In genomic region chr6:104952911-104953409, GRCh38 we compare ENCODE assay signal across 20 cellular contexts. TPM values are rescaled to one million over a fixed set of nuclear protein-coding genes. Genes with fewer than 3 reads are reported as not detected.
DNase-seq lines count a peak whose midpoint lies in the region; ATAC-seq and TF ChIP-seq lines count a peak whose summit lies in the region.
"Had no signal": no experiment of that assay in that cellular context is flagged by ENCODE, and none has a peak within 500 bp of the region (broad histone marks: within the 10 kb centered on the region; RNA-seq: fewer than 3 reads in every experiment).

No MANE protein-coding gene starts in this region.

- no peak for TF ChIP-seq CTCF in neural progenitor cell (IDR thresholded peaks at IDR 0.05)
- TF ChIP-seq CTCF in adrenal gland (IDR thresholded peaks at IDR 0.05), result no peak
- no peak for TF ChIP-seq CTCF in osteocyte (IDR thresholded peaks at IDR 0.05)

- peak overlapping the region; percentile 100 for H3K27ac Mint-ChIP-seq in neural progenitor cell
- no peak overlapping the region for H3K27ac Mint-ChIP-seq in osteocyte (ENCODE audit: unreplicated experiment)
- H3K27ac Mint-ChIP-seq: immature natural killer cell had no signal

- H3K4me3 ChIP-seq in iPS DF 6.9 (ENCODE audit: low read length) (peak overlapping the region; percentile 30; the same call in 1 of the 2 replicates), neural progenitor cell (peak overlapping the region; percentile 65), adrenal gland (no peak overlapping the region)

- H3K4me1 ChIP-seq in ES-I3 (ENCODE audit: insufficient read depth, low read length), result peaks cover 8% of the 10 kb centered on the region; the same call in 1 of the 2 replicates
- H3K4me1 ChIP-seq in iPS DF 6.9 (ENCODE audit: control insufficient read depth, insufficient read depth, low read length), result no peaks in the 10 kb centered on the region
- peaks cover 67% of the 10 kb centered on the region for H3K4me1 ChIP-seq in neural progenitor cell
- no peaks in the 10 kb centered on the region for H3K4me1 ChIP-seq in adrenal gland (replicated peaks in 1 of 2)
- H3K4me1 ChIP-seq: foreskin keratinocyte had no signal

- no peak for TF ChIP-seq POLR2A in adrenal gland (IDR thresholded peaks at IDR 0.05)

- peaks cover 71% of the 10 kb centered on the region for H3K79me2 ChIP-seq in neural progenitor cell (ENCODE audit: low read depth)

- H3K9me3 ChIP-seq in ES-I3 (ENCODE audit: control insufficient read depth, insufficient read depth, low read length) (no peaks in the 10 kb centered on the region), iPS DF 6.9 (ENCODE audit: control insufficient read depth, insufficient read depth, low read length) (no peaks in the 10 kb centered on the region), neural progenitor cell (ENCODE audit: low read depth) (no peaks in the 10 kb centered on the region), adrenal gland (replicated peaks in 1 of 3) (no peaks in the 10 kb centered on the region)

- H4K20me1 ChIP-seq in neural progenitor cell (ENCODE audit: low read depth), result no peaks in the 10 kb centered on the region

- H3K27me3 Mint-ChIP-seq in neural progenitor cell (ENCODE audit: insufficient read depth, low read depth) (no peaks in the 10 kb centered on the region), osteocyte (ENCODE audit: unreplicated experiment) (peaks cover 79% of the 10 kb centered on the region)

- H3F3A ChIP-seq in neural progenitor cell (ENCODE audit: low read depth), result peaks cover 80% of the 10 kb centered on the region

- DNase-seq in OCI-M1 (lab: John Stamatoyannopoulos, UW) (peak; percentile 72), iPS DF 6.9 (ENCODE audit: low read depth, low spot score) (no peak), neural progenitor cell (ENCODE audit: low spot score) (peak; percentile 85), inferior parietal cortex (ENCODE audit: extremely low spot score) (no peak), adrenal gland (no peak), osteocyte (ENCODE audit: extremely low spot score, unreplicated experiment) (no peak)
- DNase-seq: activated CD4-positive, CD25-positive, alpha-beta regulatory T cell treated with anti-CD3 and anti-CD28 coated beads, Interleukin-2, amount 50 U/mL, for 72 hours; activated effector memory CD4-positive, alpha-beta T cell treated with anti-CD3 and anti-CD28 coated beads, Interleukin-2, amount 50 U/mL, for 16 hours; amygdala; foreskin keratinocyte; immature natural killer cell; mammary epithelial cell; NCI-H1092 treated with DMSO at 0.1 percent for 48 hours; NCI-H2107; nucleus accumbens had no signal

- no peaks in the 10 kb centered on the region for H3K36me3 Mint-ChIP-seq in neural progenitor cell
- H3K36me3 Mint-ChIP-seq in osteocyte (ENCODE audit: unreplicated experiment), result no peaks in the 10 kb centered on the region

- H3K9me3 Mint-ChIP-seq in neural progenitor cell (no peaks in the 10 kb centered on the region), osteocyte (ENCODE audit: unreplicated experiment) (no peaks in the 10 kb centered on the region)

- H3K36me3 ChIP-seq in ES-I3 (ENCODE audit: insufficient read depth, low read length) (no peaks in the 10 kb centered on the region), iPS DF 6.9 (ENCODE audit: control insufficient read depth, insufficient read depth, low read length) (no peaks in the 10 kb centered on the region), neural progenitor cell (no peaks in the 10 kb centered on the region), adrenal gland (replicated peaks in 1 of 2) (no peaks in the 10 kb centered on the region)

- H3K27me3 ChIP-seq in iPS DF 6.9 (ENCODE audit: control insufficient read depth, insufficient read depth, low read length) (no peaks in the 10 kb centered on the region), neural progenitor cell (no peaks in the 10 kb centered on the region), adrenal gland (peaks cover 87% of the 10 kb centered on the region)

- H3K9ac ChIP-seq in ES-I3 (ENCODE audit: low read depth, low read length) (peak overlapping the region; percentile 77), neural progenitor cell (peak overlapping the region; percentile 13)
- H3K9ac ChIP-seq: KMS-11 had no signal

- peak overlapping the region; percentile 3 for H2AFZ ChIP-seq in neural progenitor cell (replicated peaks)

- peak overlapping the region; percentile 14 for H3K27ac ChIP-seq in iPS DF 6.9 (ENCODE audit: low read length)
- peak overlapping the region; percentile 97 for H3K27ac ChIP-seq in neural progenitor cell
- no peak overlapping the region for H3K27ac ChIP-seq in adrenal gland
- H3K27ac ChIP-seq: foreskin keratinocyte, KMS-11 had no signal

- H3K4me1 Mint-ChIP-seq in neural progenitor cell, result peaks cover 47% of the 10 kb centered on the region
- peaks cover 12% of the 10 kb centered on the region for H3K4me1 Mint-ChIP-seq in osteocyte (ENCODE audit: unreplicated experiment)
- H3K4me1 Mint-ChIP-seq: immature natural killer cell had no signal

- peak overlapping the region; percentile 82 for H3K4me2 ChIP-seq in neural progenitor cell
- H3K4me2 ChIP-seq: KMS-11 had no signal

- intact Hi-C loops in adrenal gland (cut with DNase I), result no loop called here

- H3K4me3 Mint-ChIP-seq in neural progenitor cell (peak overlapping the region; percentile 89), osteocyte (ENCODE audit: unreplicated experiment) (no peak overlapping the region)
- H3K4me3 Mint-ChIP-seq: immature natural killer cell had no signal

- no peak for ATAC-seq in HG03025 (IDR thresholded peaks at IDR 0.05; ENCODE audit: low FRiP score, unreplicated experiment)
- ATAC-seq: foreskin keratinocyte, sciatic nerve had no signal

- no CpG with 5 or more reads among the region's 33 CpGs for WGBS in iPS DF 6.9 (ENCODE audit: insufficient coverage, insufficient read length)
- 15 to 25% (median 20%) methylated on average over 18 to 33 of the region's 33 CpGs for WGBS in adrenal gland, 4 donors

RNA-seq across cellular contexts. Expression of gene LIN28B, which starts 3.9 kb away (rescaled TPM):
- 105 and 165 TPM in 2 replicates for total RNA-seq in neural progenitor cell (ENCODE audit: low replicate concordance)
- total RNA-seq in adrenal gland, result under 1 TPM in 2 of 8 donors, not detected in 6; 0.08 to 0.14 TPM
- polyA plus RNA-seq in adrenal gland, result under 1 TPM in 2 of 3 donors, not detected in 1; 0.08 to 0.09 TPM
- 0.10 TPM in 1 of 2 replicates, not detected in the other for total RNA-seq in osteocyte
- total RNA-seq: chondrocyte, foreskin keratinocyte, mammary epithelial cell, sciatic nerve had no signal
- polyA plus RNA-seq: foreskin keratinocyte, immature natural killer cell, mammary epithelial cell had no signal

Comparison
In these comparisons a context has a peak if more than half of its experiments do, and no peak if none do; other contexts are left out.
1. DNase-seq: peak in OCI-M1 (single experiment) and neural progenitor cell (single experiment); none in iPS DF 6.9 (single experiment), inferior parietal cortex (single experiment), adrenal gland (0 of 7) and osteocyte (single experiment).
2. H3K27ac ChIP-seq: peak in iPS DF 6.9 (single experiment) and neural progenitor cell (single experiment); none in adrenal gland (0 of 5).
3. H3K4me3 ChIP-seq: peak in iPS DF 6.9 (single experiment) and neural progenitor cell (single experiment); none in adrenal gland (0 of 4).
4. RNA of gene LIN28B, which starts 3.9 kb away (total RNA-seq): 105 to 165 TPM in neural progenitor cell; 0.10 TPM in osteocyte and 0.08 to 0.14 TPM in adrenal gland; every median in the first group is over 10 times any median in the second.